8 cellular contexts compared by ENCODE assay signal in genomic region chr1:243254927-243255790, GRCh38. TPM values are rescaled to one million over a fixed set of nuclear protein-coding genes. Genes with fewer than 3 reads are reported as not detected.
DNase-seq lines count a peak whose midpoint lies in the region; ATAC-seq and TF ChIP-seq lines count a peak whose summit lies in the region.

CEP170 (minus strand) TSS chr1:243255281; CDS start chr1:243225280, 30,001 bp downstream.

- ATAC-seq in gastroesophageal sphincter, result peak; percentile 79

- peak within 1 kb of the TSS; percentile 85 for H2AFZ ChIP-seq in MM.1S (ENCODE audit: low read length)

- peak; percentile 77 to 86 for TF ChIP-seq POLR2A in gastroesophageal sphincter (IDR thresholded peaks at IDR 0.05)

- H3K79me2 ChIP-seq in MM.1S (ENCODE audit: low read length), result peaks cover 56% of the 10 kb centered on the region

- TF ChIP-seq EP300 in gastroesophageal sphincter (IDR thresholded peaks at IDR 0.05), result no peak

- H3K27ac ChIP-seq in MM.1S (ENCODE audit: low read length) (peak within 1 kb of the TSS; percentile 74), SJSA1 (peak within 1 kb of the TSS; percentile 63), gastroesophageal sphincter (peak within 1 kb of the TSS; percentile 86 to 99 (median 94))

- no peaks in the 10 kb centered on the region for H3K9me2 ChIP-seq in MM.1S (replicated peaks; ENCODE audit: insufficient read depth, low read length)

- DNase-seq in G401 (ENCODE audit: low spot score) (peak; percentile 98), HAP-1 (ENCODE audit: low spot score in 2 of 2) (peak; percentile 99), MM.1S (peak; percentile 94), SJSA1 (ENCODE audit: low read depth in 1 of 2, low spot score in 2 of 2) (peak; percentile 98 to 99), non-pigmented ciliary epithelial cell (ENCODE audit: low read depth) (peak; percentile 86), superior temporal gyrus (ENCODE audit: extremely low spot score) (peak; percentile 97)
- DNase-seq in activated naive CD4-positive, alpha-beta T cell treated with Interleukin-2 at 50 U/mL for 16 hours, result peak; percentile 90

- peak within 1 kb of the TSS; percentile 87 for H3K4me3 ChIP-seq in HAP-1
- H3K4me3 ChIP-seq in MM.1S (ENCODE audit: low read length), result peak within 1 kb of the TSS; percentile 73
- peak within 1 kb of the TSS; percentile 85 for H3K4me3 ChIP-seq in SJSA1
- H3K4me3 ChIP-seq in gastroesophageal sphincter, result peak within 1 kb of the TSS; percentile 71 to 90

- peaks cover 25% of the 10 kb centered on the region for H3K4me1 ChIP-seq in HAP-1
- peaks cover 16% of the 10 kb centered on the region for H3K4me1 ChIP-seq in MM.1S (ENCODE audit: low read length)
- peaks cover 13% of the 10 kb centered on the region for H3K4me1 ChIP-seq in SJSA1 (replicated peaks)
- peaks cover 0 to 59% (median 0%) of the 10 kb centered on the region in 3 donors for H3K4me1 ChIP-seq in gastroesophageal sphincter

- peaks cover 26% of the 10 kb centered on the region for H3F3A ChIP-seq in MM.1S (ENCODE audit: insufficient read depth, low read length)

- no peaks in the 10 kb centered on the region for H3K36me3 ChIP-seq in HAP-1 (replicated peaks)
- no peaks in the 10 kb centered on the region for H3K36me3 ChIP-seq in MM.1S (replicated peaks; ENCODE audit: insufficient read depth, low read length)
- peaks cover 3% of the 10 kb centered on the region; the same call in 1 of the 2 replicates for H3K36me3 ChIP-seq in SJSA1
- no peaks in the 10 kb centered on the region for H3K36me3 ChIP-seq in gastroesophageal sphincter

- peak within 1 kb of the TSS; percentile 85 for H3K4me2 ChIP-seq in MM.1S (ENCODE audit: low read depth, low read length)

- H3K9me3 ChIP-seq in HAP-1 (no peaks in the 10 kb centered on the region), MM.1S (replicated peaks; ENCODE audit: insufficient read depth, low read length) (no peaks in the 10 kb centered on the region), SJSA1 (replicated peaks) (no peaks in the 10 kb centered on the region), gastroesophageal sphincter (no peaks in the 10 kb centered on the region)

- TF ChIP-seq CTCF in MM.1S (IDR thresholded peaks at IDR 0.05; ENCODE audit: low read length) (no peak), gastroesophageal sphincter (IDR thresholded peaks at IDR 0.05) (no peak)

- no peaks in the 10 kb centered on the region for H3K27me3 ChIP-seq in HAP-1 (ENCODE audit: low read depth)
- no peaks in the 10 kb centered on the region for H3K27me3 ChIP-seq in MM.1S (replicated peaks; ENCODE audit: insufficient read depth, low read length)
- no peaks in the 10 kb centered on the region for H3K27me3 ChIP-seq in SJSA1 (replicated peaks)
- no peaks in the 10 kb centered on the region for H3K27me3 ChIP-seq in gastroesophageal sphincter

- 0% methylated on average over 9 of the region's 74 CpGs; no CpG with 5 or more reads in 1 of the 2 donors for WGBS in gastroesophageal sphincter (ENCODE audit: low coverage in 1 of 2), 2 donors

- in situ Hi-C loops in G401 (cut with HindIII; ENCODE audit: low sequenced_read_pairs), result no loop called here
- in situ Hi-C loops in HAP-1 (cut with MboI; ENCODE audit: low sequenced_read_pairs), result no loop called here

- H4K20me1 ChIP-seq in MM.1S (ENCODE audit: insufficient read depth, low read length), result no peaks in the 10 kb centered on the region

- peak within 1 kb of the TSS; percentile 70 for H3K9ac ChIP-seq in MM.1S (ENCODE audit: low read length)

RNA-seq across cellular contexts. Expression of gene CEP170, which starts in this region (rescaled TPM):
- total RNA-seq in G401 (2014; rRNA removed; shearing (Covaris generic)), result 33.6 and 36.5 TPM in 2 replicates
- 47.0 and 65.2 TPM in 2 replicates for total RNA-seq in SJSA1 (2014; rRNA removed; shearing (Covaris generic))
- 10 to 100 TPM; 33.1 to 53.5 (median 41.6) TPM for total RNA-seq in gastroesophageal sphincter

Comparison
In these comparisons a context has a peak if more than half of its experiments do, and no peak if none do; other contexts are left out.
1. Peak in every context shown above with its lines: DNase-seq, ATAC-seq, H3K4me3 ChIP-seq and H3K27ac ChIP-seq.